Comparison of ENCODE assay signal across 14 cellular contexts in the genomic region with DNA sequence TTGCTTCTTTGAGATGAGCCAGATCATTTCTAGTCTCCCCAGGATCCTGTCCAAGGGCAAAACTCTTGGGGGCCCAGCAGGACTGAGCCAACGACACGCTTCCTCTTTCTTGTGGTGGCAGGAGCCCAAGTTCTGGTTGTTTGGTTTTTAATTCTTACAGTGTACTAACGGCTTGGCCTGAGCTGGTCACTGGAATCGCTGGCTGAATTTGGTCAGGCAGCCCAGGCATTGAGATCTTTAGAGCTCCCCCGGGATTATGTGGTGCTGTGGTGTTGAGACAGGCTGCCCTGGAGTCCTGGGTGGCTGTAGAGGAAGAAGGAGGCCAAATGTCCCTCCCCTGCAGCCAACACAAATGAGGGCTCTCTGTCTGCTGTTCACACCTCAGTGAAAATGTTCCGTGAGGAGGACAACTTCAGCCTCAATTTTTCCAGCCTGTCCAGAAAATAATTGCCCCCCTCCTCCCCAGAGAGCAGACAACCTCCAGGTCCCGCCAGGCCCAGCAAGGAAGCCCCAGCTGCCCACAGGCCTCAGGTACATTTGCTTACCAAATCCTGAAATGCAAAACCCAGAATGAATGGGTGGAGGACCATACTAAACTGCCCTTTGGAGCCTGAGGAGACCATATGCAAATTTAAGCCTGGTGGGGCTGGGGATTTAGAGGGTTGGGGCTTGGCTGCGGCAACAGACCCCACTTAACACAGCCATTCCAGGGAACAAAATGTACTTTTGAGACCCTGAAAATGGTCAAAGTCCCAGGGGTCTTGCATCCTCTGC. TPM values are rescaled to one million over a fixed set of nuclear protein-coding genes. Genes with fewer than 3 reads are reported as not detected.
A peak's percentile ranks its signal among the peaks of the same experiment; 100 is the strongest.
DNase-seq lines count a peak whose midpoint lies in the region; ATAC-seq and TF ChIP-seq lines count a peak whose summit lies in the region.
"Had no signal": no experiment of that assay in that cellular context is flagged by ENCODE, and none has a peak within 500 bp of the region (broad histone marks: within the 10 kb centered on the region; RNA-seq: fewer than 3 reads in every experiment).

No MANE protein-coding gene starts in this region.

- TF ChIP-seq CTCF in osteoblast (IDR thresholded peaks at IDR 0.05; ENCODE audit: extremely low read depth, low read depth, low read length) (no peak), endothelial cell (IDR thresholded peaks at IDR 0.05; ENCODE audit: unreplicated experiment) (no peak)

- peak overlapping the region; percentile 57 for H2AFZ ChIP-seq in osteoblast (ENCODE audit: low read length)

- peak overlapping the region; percentile 50 for H3K4me2 ChIP-seq in osteoblast (ENCODE audit: insufficient read depth, low read length)

- H3K4me3 ChIP-seq in osteoblast (ENCODE audit: insufficient read depth, low read length) = no peak overlapping the region
- H3K4me3 ChIP-seq: vagina had no signal

- DNase-seq in KG1 (lab: John Stamatoyannopoulos, UW) (peak; percentile 24), T-helper 17 cell (no peak), osteoblast (ENCODE audit: insufficient read length, low spot score, missing footprints) (no peak), endothelial cell (ENCODE audit: low spot score) (no peak)
- no peak for DNase-seq in activated CD4-positive, alpha-beta T cell treated with anti-CD3 and anti-CD28 coated beads, Interleukin-2, amount 50 U/mL, for 4 hours
- DNase-seq in activated CD8-positive, alpha-beta T cell treated with anti-CD3 and anti-CD28 coated beads, Interleukin-2, amount 10 ng/mL, durations not matched to agents 7 days and 5 days = no peak
- DNase-seq: activated T-cell treated with anti-CD3 and anti-CD28 coated beads for 4 hours, midbrain, NCI-H748 treated with DMSO at 0.1 percent for 48 hours had no signal

- H3K4me3 Mint-ChIP-seq in T-helper 17 cell (no peak overlapping the region), endothelial cell (ENCODE audit: unreplicated experiment) (no peak overlapping the region)
- H3K4me3 Mint-ChIP-seq in activated CD8-positive, alpha-beta T cell treated with anti-CD3 and anti-CD28 coated beads, Interleukin-2, amount 10 ng/mL, durations not matched to agents 7 days and 5 days = no peak overlapping the region

- ATAC-seq in GM18861 (IDR thresholded peaks at IDR 0.05; ENCODE audit: unreplicated experiment) (peak; percentile 64), T-helper 17 cell (no peak), HG02840 (IDR thresholded peaks at IDR 0.05; ENCODE audit: low FRiP score, unreplicated experiment) (no peak)
- no peak for ATAC-seq in activated CD8-positive, alpha-beta T cell treated with anti-CD3 and anti-CD28 coated beads, Interleukin-2, amount 10 ng/mL, durations not matched to agents 7 days and 5 days

- H3K9me3 Mint-ChIP-seq in endothelial cell (ENCODE audit: unreplicated experiment) = no peaks in the 10 kb centered on the region
- no peaks in the 10 kb centered on the region for H3K9me3 Mint-ChIP-seq in activated CD8-positive, alpha-beta T cell treated with anti-CD3 and anti-CD28 coated beads, Interleukin-2, amount 10 ng/mL, durations not matched to agents 7 days and 5 days (ENCODE audit: insufficient read depth)

- H3K4me1 ChIP-seq in osteoblast (ENCODE audit: insufficient read depth, low read length) = peaks cover 6% of the 10 kb centered on the region
- H3K4me1 ChIP-seq: vagina had no signal

- H3K9me3 ChIP-seq in T-helper 17 cell (ENCODE audit: control insufficient read depth, low read length, poor library complexity, severe bottlenecking) = no peaks in the 10 kb centered on the region
- peaks cover 2% of the 10 kb centered on the region for H3K9me3 ChIP-seq in osteoblast (ENCODE audit: low read depth, low read length)
- H3K9me3 ChIP-seq: Caco-2, vagina had no signal

- no peaks in the 10 kb centered on the region for H3K79me2 ChIP-seq in osteoblast (ENCODE audit: insufficient read depth, low read length)

- H3K36me3 ChIP-seq in osteoblast (ENCODE audit: insufficient read depth, low read length) = no peaks in the 10 kb centered on the region
- H3K36me3 ChIP-seq: vagina had no signal

- H3K27ac Mint-ChIP-seq in T-helper 17 cell = peak overlapping the region; percentile 45
- H3K27ac Mint-ChIP-seq in endothelial cell (ENCODE audit: unreplicated experiment) = no peak overlapping the region
- H3K27ac Mint-ChIP-seq in activated CD8-positive, alpha-beta T cell treated with anti-CD3 and anti-CD28 coated beads, Interleukin-2, amount 10 ng/mL, durations not matched to agents 7 days and 5 days = no peak overlapping the region

- POLR2A ChIA-PET in activated CD8-positive, alpha-beta T cell treated with anti-CD3 and anti-CD28 coated beads, Interleukin-2, amount 10 ng/mL, durations not matched to agents 7 days and 5 days (lab: Charles Lee) = no interaction called here

- peaks cover 2% of the 10 kb centered on the region for H3K4me1 Mint-ChIP-seq in T-helper 17 cell
- no peaks in the 10 kb centered on the region for H3K4me1 Mint-ChIP-seq in endothelial cell (ENCODE audit: unreplicated experiment)
- peaks cover 2% of the 10 kb centered on the region for H3K4me1 Mint-ChIP-seq in activated CD8-positive, alpha-beta T cell treated with anti-CD3 and anti-CD28 coated beads, Interleukin-2, amount 10 ng/mL, durations not matched to agents 7 days and 5 days (ENCODE audit: low read depth)

- CTCF ChIA-PET in activated CD8-positive, alpha-beta T cell treated with anti-CD3 and anti-CD28 coated beads, Interleukin-2, amount 10 ng/mL, durations not matched to agents 7 days and 5 days (lab: Charles Lee) = interaction anchor here (0.5 to 1.5 kb wide), 3 partner anchors 10 to 226 kb away, joined by 3 to 8 read pairs (median 3); no protein-coding TSS in a partner anchor

- H4K20me1 ChIP-seq in osteoblast (ENCODE audit: insufficient read depth, low read length) = no peaks in the 10 kb centered on the region

- H3K36me3 Mint-ChIP-seq in T-helper 17 cell (ENCODE audit: low read depth) (peaks cover 2% of the 10 kb centered on the region), endothelial cell (ENCODE audit: low read depth, unreplicated experiment) (peaks cover 3% of the 10 kb centered on the region)
- no peaks in the 10 kb centered on the region for H3K36me3 Mint-ChIP-seq in activated CD8-positive, alpha-beta T cell treated with anti-CD3 and anti-CD28 coated beads, Interleukin-2, amount 10 ng/mL, durations not matched to agents 7 days and 5 days (ENCODE audit: low read depth)

- H3K27ac ChIP-seq in osteoblast (ENCODE audit: low read depth, low read length) = no peak overlapping the region
- H3K27ac ChIP-seq: vagina had no signal

- H3K27me3 ChIP-seq in osteoblast (ENCODE audit: insufficient read depth, low read length) = peaks cover 52% of the 10 kb centered on the region
- H3K27me3 ChIP-seq: vagina had no signal

- H3K27me3 Mint-ChIP-seq in T-helper 17 cell (peaks cover 64% of the 10 kb centered on the region), endothelial cell (ENCODE audit: unreplicated experiment) (peaks cover 4% of the 10 kb centered on the region)
- H3K27me3 Mint-ChIP-seq in activated CD8-positive, alpha-beta T cell treated with anti-CD3 and anti-CD28 coated beads, Interleukin-2, amount 10 ng/mL, durations not matched to agents 7 days and 5 days (ENCODE audit: low read depth) = peaks cover 18% of the 10 kb centered on the region

RNA-seq across cellular contexts. Expression of a gene that starts 23.6 kb away (rescaled TPM):
- total RNA-seq in T-helper 17 cell (not detected), osteoblast (not detected in 2 replicates), endothelial cell (ENCODE audit: unreplicated experiment) (not detected)
- not detected for total RNA-seq in activated CD8-positive, alpha-beta T cell treated with anti-CD3 and anti-CD28 coated beads, Interleukin-2, amount 10 ng/mL, durations not matched to agents 7 days and 5 days
- total RNA-seq: MCF 10A, vagina had no signal

RNA-seq across cellular contexts. Expression of a gene that starts 43.2 kb away (rescaled TPM):
- total RNA-seq in T-helper 17 cell (under 1 TPM in 1 of 2 donors, not detected in 1; 0.15 TPM), osteoblast (under 0.01 TPM in 1 of 2 replicates, not detected in the other), endothelial cell (ENCODE audit: unreplicated experiment) (not detected)
- not detected for total RNA-seq in activated CD8-positive, alpha-beta T cell treated with anti-CD3 and anti-CD28 coated beads, Interleukin-2, amount 10 ng/mL, durations not matched to agents 7 days and 5 days
- total RNA-seq: MCF 10A, vagina had no signal
